13 cellular contexts compared by ENCODE assay signal in genomic region chr2:229901819-229902218, GRCh38. TPM values are rescaled to one million over a fixed set of nuclear protein-coding genes. Genes with fewer than 3 reads are reported as not detected.
DNase-seq lines count a peak whose midpoint lies in the region; FAIRE-seq and TF ChIP-seq lines count a peak whose summit lies in the region.
"Had no signal": no experiment of that assay in that cellular context is flagged by ENCODE, and none has a peak within 500 bp of the region (broad histone marks: within the 10 kb centered on the region; RNA-seq: fewer than 3 reads in every experiment).

No MANE protein-coding gene starts in this region.

- TF ChIP-seq CTCF in mammary epithelial cell (conservative IDR thresholded peaks at IDR 0.05 in 1 of 2, IDR thresholded peaks at IDR 0.05 in 1 of 2; ENCODE audit: extremely low read depth in 1 of 2, insufficient read depth in 1 of 2, low read depth in 1 of 2, low read length in 2 of 2) (no peak), ovary (IDR thresholded peaks at IDR 0.05) (no peak), spleen (IDR thresholded peaks at IDR 0.05 in 8 of 11, conservative IDR thresholded peaks at IDR 0.05 in 3 of 11) (no peak)

- in situ Hi-C loops in mammary epithelial cell (cut with MboI; ENCODE audit: low sequenced_read_pairs in 2 of 2): no loop called here

- 40% methylated on average over 3 of the region's 3 CpGs for WGBS in mammary epithelial cell (ENCODE audit: low coverage, missing lambda C conversion rate)
- WGBS in ovary, 3 donors: 39 to 46% (median 42%) methylated on average over 3 of the region's 3 CpGs
- 68 to 85% (median 71%) methylated on average over 3 of the region's 3 CpGs for WGBS in spleen, 5 donors

- BruUV-seq in mammary epithelial cell (replicated peaks; lab: Mats Ljungman, UMichigan): no TSS peak

- H3K36me3 ChIP-seq in mammary epithelial cell (ENCODE audit: insufficient read depth, low read length) (peaks cover 12% of the 10 kb centered on the region), ovary (no peaks in the 10 kb centered on the region), spleen (peaks cover 0 to 81% (median 17%) of the 10 kb centered on the region in 6 donors)
- H3K36me3 ChIP-seq: gastrocnemius medialis had no signal

- TF ChIP-seq EP300 in ovary (IDR thresholded peaks at IDR 0.05): no peak

- H3K9me3 ChIP-seq in mammary epithelial cell (replicated peaks; ENCODE audit: insufficient read depth, low read length) (no peaks in the 10 kb centered on the region), ovary (no peaks in the 10 kb centered on the region), spleen (no peaks in the 10 kb centered on the region)
- H3K9me3 ChIP-seq: gastrocnemius medialis had no signal

- H3K4me1 ChIP-seq in mammary epithelial cell (ENCODE audit: insufficient read depth, low read length) (peaks cover 6% of the 10 kb centered on the region), ovary (ENCODE audit: insufficient read depth) (peaks cover 4% of the 10 kb centered on the region), spleen (peaks cover 0 to 85% (median 39%) of the 10 kb centered on the region in 6 donors)

- DNase-seq in AG20443 (ENCODE audit: low spot score) (peak; percentile 79), HTR-8/SVneo (ENCODE audit: insufficient read length, low spot score) (peak; percentile 48), mammary epithelial cell (peak; percentile 75), kidney tubule cell (ENCODE audit: low spot score) (peak; percentile 71), ovary (no peak), cerebellum (ENCODE audit: low spot score) (no peak), spleen (no peak), islet precursor cell (no peak)
- DNase-seq: activated gamma-delta T cell, DMS79 treated with DMSO at 0.1 percent for 48 hours, gastrocnemius medialis, NCI-H774 had no signal

- H3K9ac ChIP-seq in mammary epithelial cell (ENCODE audit: insufficient read depth, low read length): no peak overlapping the region
- H3K9ac ChIP-seq: KMS-11 had no signal

- H3K27ac ChIP-seq in mammary epithelial cell (ENCODE audit: insufficient read depth, low read depth, low read length): no peak overlapping the region
- H3K27ac ChIP-seq in ovary: no peak overlapping the region
- H3K27ac ChIP-seq in spleen: no peak overlapping the region
- H3K27ac ChIP-seq: KMS-11 had no signal

- intact Hi-C loops in mammary epithelial cell (cut with micrococcal nuclease) (no loop called here), ovary (cut with DNase I) (no loop called here), spleen (cut with DNase I; ENCODE audit: low total_unique reads) (loop anchor here (10.0 kb wide), 1 partner anchor 57 kb away; no protein-coding TSS in a partner anchor)

- H3K4me3 ChIP-seq in mammary epithelial cell (replicated peaks in 1 of 3; ENCODE audit: insufficient read depth in 1 of 3, low read depth in 2 of 3, low read length in 3 of 3) (no peak overlapping the region), ovary (no peak overlapping the region), spleen (no peak overlapping the region)
- H3K4me3 ChIP-seq: gastrocnemius medialis had no signal

- no peak for TF ChIP-seq POLR2A in ovary (IDR thresholded peaks at IDR 0.05)
- TF ChIP-seq POLR2A in spleen (IDR thresholded peaks at IDR 0.05): no peak

- peaks cover 98% of the 10 kb centered on the region for H3K79me2 ChIP-seq in mammary epithelial cell (ENCODE audit: insufficient read depth, low read length)

- H3K27me3 ChIP-seq in mammary epithelial cell (ENCODE audit: insufficient read depth, low read length) (no peaks in the 10 kb centered on the region), ovary (no peaks in the 10 kb centered on the region), spleen (replicated peaks in 1 of 7) (no peaks in the 10 kb centered on the region)
- H3K27me3 ChIP-seq: gastrocnemius medialis had no signal

- dilution Hi-C loops in mammary epithelial cell (cut with HindIII; ENCODE audit: low sequenced_read_pairs): no loop called here

- FAIRE-seq in HTR-8/SVneo (lab: Jason Lieb, UNC): no peak

- H3K4me2 ChIP-seq in mammary epithelial cell (ENCODE audit: insufficient read depth, low read depth, low read length): peak overlapping the region; percentile 40
- H3K4me2 ChIP-seq: KMS-11 had no signal

- CTCF ChIA-PET in mammary epithelial cell (lab: Charles Lee; ENCODE audit: low non-redundant PET): no interaction called here

- peaks cover 9% of the 10 kb centered on the region for H4K20me1 ChIP-seq in mammary epithelial cell (ENCODE audit: insufficient read depth, low read length)

- no peak overlapping the region for H2AFZ ChIP-seq in mammary epithelial cell (ENCODE audit: low read depth, low read length)

RNA-seq across cellular contexts. Expression of gene TRIP12, which starts 20.0 kb away (rescaled TPM):
- total RNA-seq in mammary epithelial cell (100 to 1,000 TPM; 235 to 245 TPM), ovary (100 to 1,000 TPM; 134 to 221 (median 202) TPM), cerebellum (206 TPM), spleen (100 to 1,000 TPM; 177 to 263 (median 224) TPM)
- polyA plus RNA-seq in mammary epithelial cell (66.0 TPM), ovary (100 to 1,000 TPM in 1 of 2 donors, 10 to 100 TPM in 1; 30.4 to 103 TPM), spleen (10 to 100 TPM; 15.3 to 24.7 (median 18.1) TPM)
- polyA minus RNA-seq in mammary epithelial cell: 390 TPM

RNA-seq across cellular contexts. Expression of gene FBXO36, which starts 20.5 kb away (rescaled TPM):
- total RNA-seq in mammary epithelial cell (1 to 10 TPM in 1 of 2 donors, under 1 TPM in 1; 0.75 to 5.2 TPM), ovary (1 to 10 TPM; 1.5 to 8.4 (median 4.4) TPM), cerebellum (8.1 TPM), spleen (1 to 10 TPM in 5 of 7 donors, under 1 TPM in 2; 0.54 to 2.6 (median 1.5) TPM)
- polyA plus RNA-seq in mammary epithelial cell (0.86 TPM), ovary (1 to 10 TPM; 2.9 to 3.3 TPM), spleen (under 1 TPM; 0.36 to 0.59 (median 0.38) TPM)
- polyA minus RNA-seq in mammary epithelial cell: not detected

Comparison
In these comparisons a context has a peak if more than half of its experiments do, and no peak if none do; other contexts are left out.
1. DNase-seq: peak in AG20443 (single experiment), HTR-8/SVneo (single experiment), mammary epithelial cell (single experiment) and kidney tubule cell (single experiment); none in ovary (0 of 5), cerebellum (single experiment), spleen (single experiment) and islet precursor cell (single experiment).